In the genomic region with DNA sequence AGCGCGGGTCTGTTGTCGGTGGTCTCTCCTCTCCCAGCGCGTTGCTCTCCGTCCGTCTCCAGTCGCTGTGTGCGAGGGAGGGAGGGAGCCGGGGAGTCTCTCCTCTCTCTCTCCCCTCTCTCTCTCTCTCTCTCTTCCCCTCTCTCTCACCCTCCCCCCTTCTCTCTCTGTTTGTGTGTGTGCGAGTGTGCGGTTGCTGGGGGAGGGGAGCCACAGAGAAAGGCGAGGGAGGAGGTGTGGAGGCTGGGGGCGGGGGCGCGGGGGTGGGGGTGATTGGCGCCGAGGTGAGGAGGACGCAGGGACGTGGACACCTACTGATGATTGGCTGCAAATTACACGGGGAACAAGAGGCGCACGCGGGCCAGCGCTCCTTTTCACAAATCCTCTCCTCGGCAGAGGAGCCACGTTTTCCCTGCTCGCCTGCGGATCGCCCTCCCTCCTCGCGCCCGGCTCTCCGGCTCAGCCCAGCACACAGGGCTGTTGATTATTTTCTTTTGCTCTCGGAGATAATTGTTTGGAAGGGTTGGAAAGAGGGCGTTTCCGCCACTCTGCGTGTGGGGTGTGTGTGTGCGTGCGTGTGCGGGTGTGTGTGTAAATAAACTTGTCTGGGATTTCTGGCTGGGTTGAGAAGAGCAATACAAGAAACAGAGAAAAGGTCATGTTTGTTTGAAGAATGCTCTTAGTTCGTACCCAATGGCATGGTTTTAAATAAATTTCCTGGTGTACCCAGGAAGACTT, we compare ENCODE assay signal across 1 cellular context.
TF ChIP-seq lines count a peak whose summit lies in the region.

A gene (minus strand): TSS at position 73 of the 738 bp plus-strand sequence. CDS start 3,092 bp downstream, outside the sequence.

TF ChIP-seq in HEK293, 187 proteins besides CTCF, POLR2A, EP300 and RAD21 (continued from another document):
- TF ChIP-seq, protein P1, sequence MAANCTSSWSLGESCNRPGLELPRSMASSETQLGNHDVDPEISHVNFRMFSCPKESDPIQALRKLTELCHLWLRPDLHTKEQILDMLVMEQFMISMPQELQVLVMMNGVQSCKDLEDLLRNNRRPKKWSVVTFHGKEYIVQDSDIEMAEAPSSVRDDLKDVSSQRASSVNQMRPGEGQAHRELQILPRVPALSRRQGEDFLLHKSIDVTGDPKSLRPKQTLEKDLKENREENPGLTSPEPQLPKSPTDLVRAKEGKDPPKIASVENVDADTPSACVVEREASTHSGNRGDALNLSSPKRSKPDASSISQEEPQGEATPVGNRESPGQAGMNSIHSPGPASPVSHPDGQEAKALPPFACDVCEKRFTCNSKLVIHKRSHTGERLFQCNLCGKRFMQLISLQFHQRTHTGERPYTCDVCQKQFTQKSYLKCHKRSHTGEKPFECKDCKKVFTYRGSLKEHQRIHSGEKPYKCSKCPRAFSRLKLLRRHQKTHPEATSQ (tag by site-specific recombination; IDR thresholded peaks at IDR 0.05): 0 out of 2 replicates have a peak, but pooled peaks have one; percentile 27
- TF ChIP-seq, protein P2, sequence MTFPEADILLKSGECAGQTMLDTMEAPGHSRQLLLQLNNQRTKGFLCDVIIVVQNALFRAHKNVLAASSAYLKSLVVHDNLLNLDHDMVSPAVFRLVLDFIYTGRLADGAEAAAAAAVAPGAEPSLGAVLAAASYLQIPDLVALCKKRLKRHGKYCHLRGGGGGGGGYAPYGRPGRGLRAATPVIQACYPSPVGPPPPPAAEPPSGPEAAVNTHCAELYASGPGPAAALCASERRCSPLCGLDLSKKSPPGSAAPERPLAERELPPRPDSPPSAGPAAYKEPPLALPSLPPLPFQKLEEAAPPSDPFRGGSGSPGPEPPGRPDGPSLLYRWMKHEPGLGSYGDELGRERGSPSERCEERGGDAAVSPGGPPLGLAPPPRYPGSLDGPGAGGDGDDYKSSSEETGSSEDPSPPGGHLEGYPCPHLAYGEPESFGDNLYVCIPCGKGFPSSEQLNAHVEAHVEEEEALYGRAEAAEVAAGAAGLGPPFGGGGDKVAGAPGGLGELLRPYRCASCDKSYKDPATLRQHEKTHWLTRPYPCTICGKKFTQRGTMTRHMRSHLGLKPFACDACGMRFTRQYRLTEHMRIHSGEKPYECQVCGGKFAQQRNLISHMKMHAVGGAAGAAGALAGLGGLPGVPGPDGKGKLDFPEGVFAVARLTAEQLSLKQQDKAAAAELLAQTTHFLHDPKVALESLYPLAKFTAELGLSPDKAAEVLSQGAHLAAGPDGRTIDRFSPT (tag by site-specific recombination; IDR thresholded peaks at IDR 0.05): no peak
- TF ChIP-seq, protein P3, sequence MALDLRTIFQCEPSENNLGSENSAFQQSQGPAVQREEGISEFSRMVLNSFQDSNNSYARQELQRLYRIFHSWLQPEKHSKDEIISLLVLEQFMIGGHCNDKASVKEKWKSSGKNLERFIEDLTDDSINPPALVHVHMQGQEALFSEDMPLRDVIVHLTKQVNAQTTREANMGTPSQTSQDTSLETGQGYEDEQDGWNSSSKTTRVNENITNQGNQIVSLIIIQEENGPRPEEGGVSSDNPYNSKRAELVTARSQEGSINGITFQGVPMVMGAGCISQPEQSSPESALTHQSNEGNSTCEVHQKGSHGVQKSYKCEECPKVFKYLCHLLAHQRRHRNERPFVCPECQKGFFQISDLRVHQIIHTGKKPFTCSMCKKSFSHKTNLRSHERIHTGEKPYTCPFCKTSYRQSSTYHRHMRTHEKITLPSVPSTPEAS (tag by site-specific recombination; IDR thresholded peaks at IDR 0.05): peak; percentile 77; the same call in 1 of the 2 replicates
- TF ChIP-seq, protein P4, sequence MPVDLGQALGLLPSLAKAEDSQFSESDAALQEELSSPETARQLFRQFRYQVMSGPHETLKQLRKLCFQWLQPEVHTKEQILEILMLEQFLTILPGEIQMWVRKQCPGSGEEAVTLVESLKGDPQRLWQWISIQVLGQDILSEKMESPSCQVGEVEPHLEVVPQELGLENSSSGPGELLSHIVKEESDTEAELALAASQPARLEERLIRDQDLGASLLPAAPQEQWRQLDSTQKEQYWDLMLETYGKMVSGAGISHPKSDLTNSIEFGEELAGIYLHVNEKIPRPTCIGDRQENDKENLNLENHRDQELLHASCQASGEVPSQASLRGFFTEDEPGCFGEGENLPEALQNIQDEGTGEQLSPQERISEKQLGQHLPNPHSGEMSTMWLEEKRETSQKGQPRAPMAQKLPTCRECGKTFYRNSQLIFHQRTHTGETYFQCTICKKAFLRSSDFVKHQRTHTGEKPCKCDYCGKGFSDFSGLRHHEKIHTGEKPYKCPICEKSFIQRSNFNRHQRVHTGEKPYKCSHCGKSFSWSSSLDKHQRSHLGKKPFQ (tag by site-specific recombination; IDR thresholded peaks at IDR 0.05): no peak
- peak; percentile 40; the same call in 1 of the 2 replicates for TF ChIP-seq GLIS2 (tag by site-specific recombination; IDR thresholded peaks at IDR 0.05)
- TF ChIP-seq, protein P5, sequence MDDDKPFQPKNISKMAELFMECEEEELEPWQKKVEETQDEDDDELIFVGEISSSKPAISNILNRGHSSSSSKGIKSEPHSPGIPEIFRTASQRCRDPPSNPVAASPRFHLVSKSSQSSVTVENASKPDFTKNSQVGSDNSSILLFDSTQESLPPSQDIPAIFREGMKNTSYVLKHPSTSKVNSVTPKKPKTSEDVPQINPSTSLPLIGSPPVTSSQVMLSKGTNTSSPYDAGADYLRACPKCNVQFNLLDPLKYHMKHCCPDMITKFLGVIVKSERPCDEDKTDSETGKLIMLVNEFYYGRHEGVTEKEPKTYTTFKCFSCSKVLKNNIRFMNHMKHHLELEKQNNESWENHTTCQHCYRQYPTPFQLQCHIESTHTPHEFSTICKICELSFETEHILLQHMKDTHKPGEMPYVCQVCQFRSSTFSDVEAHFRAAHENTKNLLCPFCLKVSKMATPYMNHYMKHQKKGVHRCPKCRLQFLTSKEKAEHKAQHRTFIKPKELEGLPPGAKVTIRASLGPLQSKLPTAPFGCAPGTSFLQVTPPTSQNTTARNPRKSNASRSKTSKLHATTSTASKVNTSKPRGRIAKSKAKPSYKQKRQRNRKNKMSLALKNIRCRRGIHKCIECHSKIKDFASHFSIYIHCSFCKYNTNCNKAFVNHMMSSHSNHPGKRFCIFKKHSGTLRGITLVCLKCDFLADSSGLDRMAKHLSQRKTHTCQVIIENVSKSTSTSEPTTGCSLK (tag by site-specific recombination; IDR thresholded peaks at IDR 0.05): no peak
- TF ChIP-seq WT1 (tag by site-specific recombination; IDR thresholded peaks at IDR 0.05): peak; percentile 59
- TF ChIP-seq BCL11B (tag by site-specific recombination; IDR thresholded peaks at IDR 0.05; ENCODE audit: low read depth): no peak
- TF ChIP-seq ZNF16 (tag by site-specific recombination; IDR thresholded peaks at IDR 0.05; ENCODE audit: low read depth): no peak
- TF ChIP-seq, protein P6, sequence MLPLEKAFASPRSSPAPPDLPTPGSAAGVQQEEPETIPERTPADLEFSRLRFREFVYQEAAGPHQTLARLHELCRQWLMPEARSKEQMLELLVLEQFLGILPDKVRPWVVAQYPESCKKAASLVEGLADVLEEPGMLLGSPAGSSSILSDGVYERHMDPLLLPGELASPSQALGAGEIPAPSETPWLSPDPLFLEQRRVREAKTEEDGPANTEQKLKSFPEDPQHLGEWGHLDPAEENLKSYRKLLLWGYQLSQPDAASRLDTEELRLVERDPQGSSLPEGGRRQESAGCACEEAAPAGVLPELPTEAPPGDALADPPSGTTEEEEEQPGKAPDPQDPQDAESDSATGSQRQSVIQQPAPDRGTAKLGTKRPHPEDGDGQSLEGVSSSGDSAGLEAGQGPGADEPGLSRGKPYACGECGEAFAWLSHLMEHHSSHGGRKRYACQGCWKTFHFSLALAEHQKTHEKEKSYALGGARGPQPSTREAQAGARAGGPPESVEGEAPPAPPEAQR (tag by site-specific recombination; IDR thresholded peaks at IDR 0.05): no peak
- no peak for TF ChIP-seq ZFP69B (tag by site-specific recombination; IDR thresholded peaks at IDR 0.05)
- TF ChIP-seq ZNF596 (tag by site-specific recombination; IDR thresholded peaks at IDR 0.05): peak; percentile 97
- TF ChIP-seq MYNN (tag by site-specific recombination; IDR thresholded peaks at IDR 0.05; ENCODE audit: borderline replicate concordance): no peak
- TF ChIP-seq ZNF302 (tag by site-specific recombination; IDR thresholded peaks at IDR 0.05; ENCODE audit: low read depth): no peak
- TF ChIP-seq ZNF202 (tag by site-specific recombination; IDR thresholded peaks at IDR 0.05; ENCODE audit: borderline replicate concordance): no peak
- no peak for TF ChIP-seq ZNF184 (tag by site-specific recombination; IDR thresholded peaks at IDR 0.05)
- no peak for TF ChIP-seq TCF7L2 (IDR thresholded peaks at IDR 0.05; ENCODE audit: borderline replicate concordance, low read depth, low read length)
- TF ChIP-seq ZNF37A (tag by site-specific recombination; IDR thresholded peaks at IDR 0.05): no peak
- peak; percentile 30; the same call in 1 of the 2 replicates for TF ChIP-seq MZF1 (tag by site-specific recombination; IDR thresholded peaks at IDR 0.05; ENCODE audit: borderline replicate concordance)
- TF ChIP-seq ZNF132 (tag by site-specific recombination; IDR thresholded peaks at IDR 0.05; ENCODE audit: borderline replicate concordance): no peak
- peak; percentile 63 for TF ChIP-seq ZNF341 (tag by site-specific recombination; IDR thresholded peaks at IDR 0.05; ENCODE audit: low read depth)
